16 cellular contexts compared by ENCODE assay signal in the genomic region with DNA sequence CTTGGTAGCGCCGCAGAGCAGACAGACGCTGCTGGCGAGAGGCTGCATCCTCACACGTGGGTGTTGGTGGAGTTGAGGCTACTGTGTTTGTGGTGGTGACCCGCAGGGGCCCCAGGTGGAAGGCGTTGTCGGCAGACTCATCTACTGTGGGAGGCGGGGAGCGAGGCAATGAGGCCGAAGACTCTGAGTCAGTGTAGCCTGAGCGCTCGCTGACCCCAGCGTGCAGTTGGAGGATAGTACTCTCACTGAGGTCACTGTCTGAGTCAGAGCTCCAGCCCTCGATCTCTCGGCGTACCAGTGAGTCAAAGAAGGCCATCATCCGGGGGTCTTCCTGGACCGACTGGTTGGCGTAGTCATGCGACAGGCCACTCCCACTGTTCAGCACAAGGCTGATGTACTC.
DNase-seq lines count a peak whose midpoint lies in the region; ATAC-seq and TF ChIP-seq lines count a peak whose summit lies in the region.
"Had no signal": no experiment of that assay in that cellular context is flagged by ENCODE, and none has a peak within 500 bp of the region (broad histone marks: within the 10 kb centered on the region; RNA-seq: fewer than 3 reads in every experiment).

No MANE protein-coding gene starts in this region.

- DNase-seq in ELR (ENCODE audit: low read depth) (peak; percentile 100), fibroblast of lung (ENCODE audit: low read depth in 2 of 2) (peak; percentile 91 to 99), progenitor cell of endocrine pancreas (ENCODE audit: low spot score, unreplicated experiment) (no peak), middle frontal gyrus (ENCODE audit: extremely low spot score, low spot score) (no peak), NCI-H2107 treated with DMSO at 0.1 percent for 48 hours (lab: John Stamatoyannopoulos, UW; ENCODE audit: unreplicated experiment) (no peak), OCI-M2 (lab: John Stamatoyannopoulos, UW; ENCODE audit: unreplicated experiment) (no peak)
- DNase-seq: activated CD8-positive, alpha-beta memory T cell treated with anti-CD3 and anti-CD28 coated beads, Interleukin-2, amount 10 ng/mL, durations not matched to agents 7 days and 5 days; activated naive CD4-positive, alpha-beta T cell treated with anti-CD3 and anti-CD28 coated beads for 36 hours; esophagus squamous epithelium; mesendoderm; NCI-H1092 had no signal

- H3K9ac ChIP-seq in fibroblast of lung (ENCODE audit: insufficient read depth, low read length): no peak overlapping the region

- peaks cover 15% of the 10 kb centered on the region for H3K36me3 ChIP-seq in fibroblast of lung (ENCODE audit: control insufficient read depth, insufficient read depth, low read length)

- H3K79me2 ChIP-seq in fibroblast of lung (ENCODE audit: control insufficient read depth, insufficient read depth, low read length): no peaks in the 10 kb centered on the region

- H3K4me1 ChIP-seq in fibroblast of lung (ENCODE audit: control insufficient read depth, extremely low read depth, insufficient read depth, low read length): peaks cover 5% of the 10 kb centered on the region

- no peaks in the 10 kb centered on the region for H3K9me3 Mint-ChIP-seq in progenitor cell of endocrine pancreas (ENCODE audit: low read depth)
- H3K9me3 Mint-ChIP-seq: activated naive CD4-positive, alpha-beta T cell treated with anti-CD3 and anti-CD28 coated beads for 36 hours; WTC11 had no signal

- H3K27ac Mint-ChIP-seq in progenitor cell of endocrine pancreas: peak overlapping the region; percentile 4
- H3K27ac Mint-ChIP-seq: activated CD8-positive, alpha-beta memory T cell treated with anti-CD3 and anti-CD28 coated beads, Interleukin-2, amount 10 ng/mL, durations not matched to agents 7 days and 5 days; activated naive CD4-positive, alpha-beta T cell treated with anti-CD3 and anti-CD28 coated beads for 36 hours; B cell; WTC11 had no signal

- no peak overlapping the region for H3K4me3 Mint-ChIP-seq in progenitor cell of endocrine pancreas (ENCODE audit: low read depth)
- H3K4me3 Mint-ChIP-seq: activated CD8-positive, alpha-beta memory T cell treated with anti-CD3 and anti-CD28 coated beads, Interleukin-2, amount 10 ng/mL, durations not matched to agents 7 days and 5 days; activated naive CD4-positive, alpha-beta T cell treated with anti-CD3 and anti-CD28 coated beads for 36 hours; B cell; WTC11 had no signal

- no peaks in the 10 kb centered on the region for H3K27me3 Mint-ChIP-seq in progenitor cell of endocrine pancreas
- H3K27me3 Mint-ChIP-seq: activated CD8-positive, alpha-beta memory T cell treated with anti-CD3 and anti-CD28 coated beads, Interleukin-2, amount 10 ng/mL, durations not matched to agents 7 days and 5 days; B cell had no signal

- H3K36me3 Mint-ChIP-seq in progenitor cell of endocrine pancreas (ENCODE audit: insufficient read depth): peaks cover 21% of the 10 kb centered on the region

- H2AFZ ChIP-seq in fibroblast of lung (ENCODE audit: low read length): no peak overlapping the region

- H3K27ac ChIP-seq in fibroblast of lung (ENCODE audit: insufficient read depth, low read length): no peak overlapping the region
- H3K27ac ChIP-seq: esophagus squamous epithelium, upper lobe of left lung had no signal

- ATAC-seq in SK-N-SH treated with all-trans-retinoic acid at 6 μM for 48 hours (peak; percentile 67), HG02588 (IDR thresholded peaks at IDR 0.05; ENCODE audit: unreplicated experiment) (no peak)
- ATAC-seq: activated CD8-positive, alpha-beta memory T cell treated with anti-CD3 and anti-CD28 coated beads, Interleukin-2, amount 10 ng/mL, durations not matched to agents 7 days and 5 days; WTC11 had no signal

- H3K9me3 ChIP-seq in fibroblast of lung (ENCODE audit: control insufficient read depth, insufficient read depth, low read depth, low read length): no peaks in the 10 kb centered on the region
- H3K9me3 ChIP-seq: esophagus squamous epithelium, upper lobe of left lung had no signal

- H3K4me3 ChIP-seq in fibroblast of lung (replicated peaks in 1 of 4; ENCODE audit: control extremely low read depth in 1 of 4, insufficient read depth in 1 of 4, low read depth in 3 of 4, low read length in 4 of 4): no peak overlapping the region
- H3K4me3 ChIP-seq: esophagus squamous epithelium, upper lobe of left lung had no signal

- H3K4me2 ChIP-seq in fibroblast of lung (ENCODE audit: extremely low read depth, insufficient read depth, low read length): no peak overlapping the region

- TF ChIP-seq CTCF in fibroblast of lung (conservative IDR thresholded peaks at IDR 0.05 in 1 of 2, IDR thresholded peaks at IDR 0.05 in 1 of 2; ENCODE audit: low read depth in 1 of 2, low read length in 2 of 2): no peak
- TF ChIP-seq CTCF in progenitor cell of endocrine pancreas (IDR thresholded peaks at IDR 0.05; ENCODE audit: unreplicated experiment): no peak

- no peaks in the 10 kb centered on the region for H3K27me3 ChIP-seq in fibroblast of lung (ENCODE audit: control insufficient read depth, insufficient read depth, low read length)
- H3K27me3 ChIP-seq: esophagus squamous epithelium, upper lobe of left lung had no signal

- H3K4me1 Mint-ChIP-seq in progenitor cell of endocrine pancreas (ENCODE audit: low read depth): peaks cover 16% of the 10 kb centered on the region

- no peaks in the 10 kb centered on the region for H4K20me1 ChIP-seq in fibroblast of lung (ENCODE audit: control insufficient read depth, extremely low read depth, insufficient read depth, low read length)

TF ChIP-seq in SK-N-SH treated with all-trans-retinoic acid at 6 μM for 48 hours, 23 proteins besides CTCF, POLR2A, EP300 and RAD21:
- TF ChIP-seq, protein P1, sequence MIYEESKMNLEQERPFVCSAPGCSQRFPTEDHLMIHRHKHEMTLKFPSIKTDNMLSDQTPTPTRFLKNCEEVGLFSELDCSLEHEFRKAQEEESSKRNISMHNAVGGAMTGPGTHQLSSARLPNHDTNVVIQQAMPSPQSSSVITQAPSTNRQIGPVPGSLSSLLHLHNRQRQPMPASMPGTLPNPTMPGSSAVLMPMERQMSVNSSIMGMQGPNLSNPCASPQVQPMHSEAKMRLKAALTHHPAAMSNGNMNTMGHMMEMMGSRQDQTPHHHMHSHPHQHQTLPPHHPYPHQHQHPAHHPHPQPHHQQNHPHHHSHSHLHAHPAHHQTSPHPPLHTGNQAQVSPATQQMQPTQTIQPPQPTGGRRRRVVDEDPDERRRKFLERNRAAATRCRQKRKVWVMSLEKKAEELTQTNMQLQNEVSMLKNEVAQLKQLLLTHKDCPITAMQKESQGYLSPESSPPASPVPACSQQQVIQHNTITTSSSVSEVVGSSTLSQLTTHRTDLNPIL (CRISPR knock-in tag; IDR thresholded peaks at IDR 0.05; ENCODE audit: low read depth): no peak
TF ChIP-seq in SK-N-SH treated with all-trans-retinoic acid at 6 μM for 48 hours: peak in this region for 0.

Comparison
In these comparisons a context has a peak if more than half of its experiments do, and no peak if none do; other contexts are left out.
1. DNase-seq: peak in ELR (single experiment) and fibroblast of lung (2 of 2); none in progenitor cell of endocrine pancreas (single experiment), middle frontal gyrus (single experiment), NCI-H2107 treated with DMSO at 0.1 percent for 48 hours (single experiment) and OCI-M2 (single experiment).